ENCODE assay signal across 17 cellular contexts in the genomic region with DNA sequence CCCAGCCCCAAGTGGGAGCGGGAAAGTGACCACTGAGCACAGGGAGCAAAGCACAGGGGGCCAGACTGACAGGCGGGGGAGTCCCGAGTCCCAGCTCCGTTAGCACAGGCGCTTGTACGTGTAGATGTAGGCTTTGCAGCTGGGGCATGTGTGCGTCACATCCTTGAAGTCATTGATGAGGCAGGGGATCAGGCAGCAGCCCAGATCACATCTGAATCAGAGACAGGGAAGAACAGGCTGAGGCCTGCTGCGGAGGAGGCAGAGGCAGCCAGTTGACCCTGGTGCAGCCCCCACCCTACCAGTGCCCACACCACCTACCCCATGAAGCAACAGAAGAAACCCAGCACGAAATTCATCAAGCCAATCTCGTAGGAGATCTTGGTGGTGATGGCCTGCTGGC. TPM values are rescaled to one million over a fixed set of nuclear protein-coding genes. Genes with fewer than 3 reads are reported as not detected.
DNase-seq lines count a peak whose midpoint lies in the region; ATAC-seq and TF ChIP-seq lines count a peak whose summit lies in the region.
"Had no signal": no experiment of that assay in that cellular context is flagged by ENCODE, and none has a peak within 500 bp of the region (broad histone marks: within the 10 kb centered on the region; RNA-seq: fewer than 3 reads in every experiment).

No MANE protein-coding gene starts in this region.

- POLR2A ChIA-PET in activated CD4-positive, alpha-beta T cell treated with anti-CD3 and anti-CD28 coated beads, Interleukin-2, amount 10 ng/mL, durations not matched to agents 7 days and 5 days (lab: Charles Lee), result no interaction called here
- POLR2A ChIA-PET in activated CD4-positive, alpha-beta memory T cell treated with anti-CD3 and anti-CD28 coated beads, Interleukin-2, amount 10 ng/mL, durations not matched to agents 7 days and 5 days (lab: Charles Lee), result interaction anchor here (0.5 kb wide), 1 partner anchor 796 kb away, joined by 3 read pairs; no protein-coding TSS in a partner anchor

- no peak for ATAC-seq in stimulated activated effector memory CD8-positive, alpha-beta T cell treated with anti-CD3 and anti-CD28 coated beads, Interleukin-12 subunit alpha, Interleukin-12 subunit beta, amount 100 ng/mL, for 72 hours
- no peak for ATAC-seq in GM18873 (IDR thresholded peaks at IDR 0.05; ENCODE audit: low FRiP score, unreplicated experiment)
- no peak for ATAC-seq in GM18520 (IDR thresholded peaks at IDR 0.05; ENCODE audit: unreplicated experiment)

- no peak for DNase-seq in activated CD4-positive, alpha-beta T cell treated with anti-CD3 and anti-CD28 coated beads, Interleukin-2, amount 10 ng/mL, durations not matched to agents 7 days and 5 days
- DNase-seq in activated CD4-positive, alpha-beta T cell treated with anti-CD3 and anti-CD28 coated beads, Interleukin-2, amount 50 U/mL, for 4 hours, result no peak
- DNase-seq in activated CD4-positive, alpha-beta memory T cell treated with anti-CD3 and anti-CD28 coated beads, Interleukin-2, amount 10 ng/mL, durations not matched to agents 7 days and 5 days, result no peak
- DNase-seq in endothelial cell (ENCODE audit: low spot score) (no peak), dedifferentiated amniotic fluid mesenchymal stem cell (ENCODE audit: extremely low spot score) (no peak)
- DNase-seq in stimulated activated effector memory CD8-positive, alpha-beta T cell treated with anti-CD3 and anti-CD28 coated beads, Interleukin-12 subunit alpha, Interleukin-12 subunit beta, amount 100 ng/mL, for 72 hours (ENCODE audit: low spot score in 2 of 2), result no peak
- DNase-seq: activated T-cell treated with anti-CD3 and anti-CD28 coated beads for 4 hours; central memory CD4-positive, alpha-beta T cell; foreskin melanocyte; NCI-H2081 treated with DMSO at 0.1 percent for 48 hours; NCI-H526 treated with DMSO at 0.1 percent for 48 hours; stimulated activated CD4-positive, alpha-beta T cell treated with anti-CD3 and anti-CD28 coated beads, Interleukin-4, amount 100 ng/mL, for 4 hours; stimulated activated CD8-positive, alpha-beta memory T cell treated with anti-CD3 and anti-CD28 coated beads, Interleukin-4, amount 100 ng/mL, for 48 hours had no signal

- H3K4me1 Mint-ChIP-seq in activated CD4-positive, alpha-beta T cell treated with anti-CD3 and anti-CD28 coated beads, Interleukin-2, amount 10 ng/mL, durations not matched to agents 7 days and 5 days, result peaks cover 53% of the 10 kb centered on the region
- H3K4me1 Mint-ChIP-seq in activated CD4-positive, alpha-beta memory T cell treated with anti-CD3 and anti-CD28 coated beads, Interleukin-2, amount 10 ng/mL, durations not matched to agents 7 days and 5 days, result peaks cover 59% of the 10 kb centered on the region
- H3K4me1 Mint-ChIP-seq in endothelial cell (ENCODE audit: unreplicated experiment), result peaks cover 21% of the 10 kb centered on the region
- peaks cover 60% of the 10 kb centered on the region for H3K4me1 Mint-ChIP-seq in stimulated activated effector memory CD8-positive, alpha-beta T cell treated with anti-CD3 and anti-CD28 coated beads, Interleukin-12 subunit alpha, Interleukin-12 subunit beta, amount 100 ng/mL, for 72 hours

- TF ChIP-seq CTCF in endothelial cell (IDR thresholded peaks at IDR 0.05; ENCODE audit: unreplicated experiment), result no peak

- peaks cover 37% of the 10 kb centered on the region for H3K36me3 Mint-ChIP-seq in activated CD4-positive, alpha-beta T cell treated with anti-CD3 and anti-CD28 coated beads, Interleukin-2, amount 10 ng/mL, durations not matched to agents 7 days and 5 days (ENCODE audit: low read depth)
- H3K36me3 Mint-ChIP-seq in activated CD4-positive, alpha-beta memory T cell treated with anti-CD3 and anti-CD28 coated beads, Interleukin-2, amount 10 ng/mL, durations not matched to agents 7 days and 5 days (ENCODE audit: low read depth), result peaks cover 57% of the 10 kb centered on the region
- H3K36me3 Mint-ChIP-seq in endothelial cell (ENCODE audit: low read depth, unreplicated experiment), result peaks cover 37% of the 10 kb centered on the region
- H3K36me3 Mint-ChIP-seq in stimulated activated effector memory CD8-positive, alpha-beta T cell treated with anti-CD3 and anti-CD28 coated beads, Interleukin-12 subunit alpha, Interleukin-12 subunit beta, amount 100 ng/mL, for 72 hours, result peaks cover 67% of the 10 kb centered on the region

- CTCF ChIA-PET in activated CD4-positive, alpha-beta T cell treated with anti-CD3 and anti-CD28 coated beads, Interleukin-2, amount 10 ng/mL, durations not matched to agents 7 days and 5 days (lab: Charles Lee), result interaction anchor here (1.2 kb wide), 1 partner anchor 20 kb away, joined by 5 read pairs; no protein-coding TSS in a partner anchor
- CTCF ChIA-PET in activated CD4-positive, alpha-beta memory T cell treated with anti-CD3 and anti-CD28 coated beads, Interleukin-2, amount 10 ng/mL, durations not matched to agents 7 days and 5 days (lab: Charles Lee), result no interaction called here

- H3K4me3 Mint-ChIP-seq in activated CD4-positive, alpha-beta T cell treated with anti-CD3 and anti-CD28 coated beads, Interleukin-2, amount 10 ng/mL, durations not matched to agents 7 days and 5 days, result peak overlapping the region; percentile 30
- H3K4me3 Mint-ChIP-seq in activated CD4-positive, alpha-beta memory T cell treated with anti-CD3 and anti-CD28 coated beads, Interleukin-2, amount 10 ng/mL, durations not matched to agents 7 days and 5 days, result no peak overlapping the region
- H3K4me3 Mint-ChIP-seq in endothelial cell (ENCODE audit: unreplicated experiment), result peak overlapping the region; percentile 79
- no peak overlapping the region for H3K4me3 Mint-ChIP-seq in stimulated activated effector memory CD8-positive, alpha-beta T cell treated with anti-CD3 and anti-CD28 coated beads, Interleukin-12 subunit alpha, Interleukin-12 subunit beta, amount 100 ng/mL, for 72 hours

- no peaks in the 10 kb centered on the region for H3K9me3 Mint-ChIP-seq in activated CD4-positive, alpha-beta T cell treated with anti-CD3 and anti-CD28 coated beads, Interleukin-2, amount 10 ng/mL, durations not matched to agents 7 days and 5 days
- H3K9me3 Mint-ChIP-seq in activated CD4-positive, alpha-beta memory T cell treated with anti-CD3 and anti-CD28 coated beads, Interleukin-2, amount 10 ng/mL, durations not matched to agents 7 days and 5 days, result no peaks in the 10 kb centered on the region
- no peaks in the 10 kb centered on the region for H3K9me3 Mint-ChIP-seq in endothelial cell (ENCODE audit: unreplicated experiment)
- no peaks in the 10 kb centered on the region for H3K9me3 Mint-ChIP-seq in stimulated activated effector memory CD8-positive, alpha-beta T cell treated with anti-CD3 and anti-CD28 coated beads, Interleukin-12 subunit alpha, Interleukin-12 subunit beta, amount 100 ng/mL, for 72 hours

- H3K27ac Mint-ChIP-seq in activated CD4-positive, alpha-beta T cell treated with anti-CD3 and anti-CD28 coated beads, Interleukin-2, amount 10 ng/mL, durations not matched to agents 7 days and 5 days, result peak overlapping the region; percentile 71
- H3K27ac Mint-ChIP-seq in activated CD4-positive, alpha-beta memory T cell treated with anti-CD3 and anti-CD28 coated beads, Interleukin-2, amount 10 ng/mL, durations not matched to agents 7 days and 5 days, result peak overlapping the region; percentile 67
- peak overlapping the region; percentile 82 for H3K27ac Mint-ChIP-seq in endothelial cell (ENCODE audit: unreplicated experiment)
- H3K27ac Mint-ChIP-seq in stimulated activated effector memory CD8-positive, alpha-beta T cell treated with anti-CD3 and anti-CD28 coated beads, Interleukin-12 subunit alpha, Interleukin-12 subunit beta, amount 100 ng/mL, for 72 hours, result peak overlapping the region; percentile 96

- no peaks in the 10 kb centered on the region for H3K27me3 Mint-ChIP-seq in activated CD4-positive, alpha-beta T cell treated with anti-CD3 and anti-CD28 coated beads, Interleukin-2, amount 10 ng/mL, durations not matched to agents 7 days and 5 days
- no peaks in the 10 kb centered on the region for H3K27me3 Mint-ChIP-seq in activated CD4-positive, alpha-beta memory T cell treated with anti-CD3 and anti-CD28 coated beads, Interleukin-2, amount 10 ng/mL, durations not matched to agents 7 days and 5 days
- H3K27me3 Mint-ChIP-seq in endothelial cell (ENCODE audit: unreplicated experiment), result peaks cover 11% of the 10 kb centered on the region

RNA-seq across cellular contexts. Expression of a gene that starts 26.1 kb away (rescaled TPM):
- 10 to 100 TPM; 44.2 to 45.2 TPM for total RNA-seq in activated CD4-positive, alpha-beta T cell treated with anti-CD3 and anti-CD28 coated beads, Interleukin-2, amount 10 ng/mL, durations not matched to agents 7 days and 5 days
- 10 to 100 TPM; 28.7 to 30.7 TPM for total RNA-seq in activated CD4-positive, alpha-beta memory T cell treated with anti-CD3 and anti-CD28 coated beads, Interleukin-2, amount 10 ng/mL, durations not matched to agents 7 days and 5 days
- total RNA-seq in endothelial cell (ENCODE audit: unreplicated experiment), result 25.6 TPM

RNA-seq across cellular contexts. Expression of a gene that starts 36.3 kb away (rescaled TPM):
- total RNA-seq in activated CD4-positive, alpha-beta T cell treated with anti-CD3 and anti-CD28 coated beads, Interleukin-2, amount 10 ng/mL, durations not matched to agents 7 days and 5 days, result 100 to 1,000 TPM in 1 of 2 experiments, 10 to 100 TPM in 1; 86.3 to 107 TPM
- 10 to 100 TPM; 77.4 to 83.4 TPM for total RNA-seq in activated CD4-positive, alpha-beta memory T cell treated with anti-CD3 and anti-CD28 coated beads, Interleukin-2, amount 10 ng/mL, durations not matched to agents 7 days and 5 days
- total RNA-seq in endothelial cell (ENCODE audit: unreplicated experiment), result 225 TPM

RNA-seq across cellular contexts. Expression of a gene that starts 38.0 kb away (rescaled TPM):
- total RNA-seq in activated CD4-positive, alpha-beta T cell treated with anti-CD3 and anti-CD28 coated beads, Interleukin-2, amount 10 ng/mL, durations not matched to agents 7 days and 5 days, result 10 to 100 TPM; 34.0 to 35.9 TPM
- 10 to 100 TPM; 49.5 to 56.2 TPM for total RNA-seq in activated CD4-positive, alpha-beta memory T cell treated with anti-CD3 and anti-CD28 coated beads, Interleukin-2, amount 10 ng/mL, durations not matched to agents 7 days and 5 days
- total RNA-seq in endothelial cell (ENCODE audit: unreplicated experiment), result 35.3 TPM

RNA-seq across cellular contexts. Expression of a gene that starts 43.7 kb away (rescaled TPM):
- under 1 TPM; 0.21 to 0.22 TPM for total RNA-seq in activated CD4-positive, alpha-beta T cell treated with anti-CD3 and anti-CD28 coated beads, Interleukin-2, amount 10 ng/mL, durations not matched to agents 7 days and 5 days
- under 1 TPM in 1 of 2 experiments, not detected in 1; 0.05 TPM for total RNA-seq in activated CD4-positive, alpha-beta memory T cell treated with anti-CD3 and anti-CD28 coated beads, Interleukin-2, amount 10 ng/mL, durations not matched to agents 7 days and 5 days
- 0.54 TPM for total RNA-seq in endothelial cell (ENCODE audit: unreplicated experiment)
- total RNA-seq: A172, endothelial cell of umbilical vein had no signal

Comparison
In these comparisons a context has a peak if more than half of its experiments do, and no peak if none do; other contexts are left out.
1. H3K4me3 Mint-ChIP-seq: peak in activated CD4-positive, alpha-beta T cell treated with anti-CD3 and anti-CD28 coated beads, Interleukin-2, amount 10 ng/mL, durations not matched to agents 7 days and 5 days (single experiment) and endothelial cell (single experiment); none in activated CD4-positive, alpha-beta memory T cell treated with anti-CD3 and anti-CD28 coated beads, Interleukin-2, amount 10 ng/mL, durations not matched to agents 7 days and 5 days (single experiment) and stimulated activated effector memory CD8-positive, alpha-beta T cell treated with anti-CD3 and anti-CD28 coated beads, Interleukin-12 subunit alpha, Interleukin-12 subunit beta, amount 100 ng/mL, for 72 hours (single experiment).
2. Peak in every context shown above with its lines, with median percentiles within 50 percentile points of each other: H3K27ac Mint-ChIP-seq.